ENCODE assay signal across 30 cellular contexts in the genomic region with DNA sequence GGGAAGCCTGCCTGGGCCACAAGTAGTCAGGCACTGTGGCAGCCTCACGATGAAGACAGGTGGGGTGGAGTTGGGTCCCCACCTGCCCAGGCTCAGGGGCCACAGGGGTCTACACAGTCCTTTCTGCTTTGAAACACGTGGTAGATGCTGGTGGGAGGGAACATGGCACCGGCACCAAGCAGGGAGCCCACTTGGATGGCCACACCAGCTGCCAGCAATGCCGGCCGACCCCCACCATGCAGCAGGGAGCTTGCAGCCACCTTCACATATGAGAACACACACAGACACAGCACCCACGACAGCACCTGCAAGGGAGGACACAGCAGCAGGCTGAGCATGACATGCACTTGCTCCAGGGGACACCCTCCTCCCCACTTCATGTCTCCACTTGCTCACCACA. TPM values are rescaled to one million over a fixed set of nuclear protein-coding genes. Genes with fewer than 3 reads are reported as not detected.
"Had no signal": no experiment of that assay in that cellular context is flagged by ENCODE, and none has a peak within 500 bp of the region (broad histone marks: within the 10 kb centered on the region; RNA-seq: fewer than 3 reads in every experiment).

No MANE protein-coding gene starts in this region.

- ATAC-seq: activated naive CD4-positive, alpha-beta T cell treated with anti-CD3 and anti-CD28 coated beads, Interleukin-2, amount 50 U/mL, for 72 hours; activated T-cell treated with anti-CD3 and anti-CD28 coated beads, Interleukin-2, amount 50 U/mL, for 72 hours; activated T-helper 17 cell treated with anti-CD3 and anti-CD28 coated beads, Interleukin-2, amount 50 U/mL, for 72 hours; Panc1 had no signal

- H3K4me3 Mint-ChIP-seq: activated CD4-positive, alpha-beta memory T cell treated with anti-CD3 and anti-CD28 coated beads for 36 hours; T-helper 1 cell treated with Interleukin-12 subunit alpha and Interleukin-12 subunit beta and Interleukin-4 antibody, amounts not matched to agents 30 μg/mL and 1 μg/mL, for 36 hours had no signal

- H3K36me3 ChIP-seq: adrenal gland, brain microvascular endothelial cell, MG63, SJSA1 had no signal

- H3K4me3 ChIP-seq: adrenal gland, MG63, SJSA1 had no signal

- H3K9ac ChIP-seq: SK-N-SH had no signal

- H3K27me3 Mint-ChIP-seq: activated CD4-positive, alpha-beta memory T cell treated with anti-CD3 and anti-CD28 coated beads for 36 hours; activated CD4-positive, alpha-beta T cell treated with anti-CD3 and anti-CD28 coated beads, Interleukin-2, amount 10 ng/mL, durations not matched to agents 7 days and 5 days; activated T-helper 17 cell treated with anti-CD3 and anti-CD28 coated beads, Interleukin-2, amount 50 U/mL, for 72 hours had no signal

- H3K4me2 ChIP-seq: SK-N-SH had no signal

- DNase-seq: activated CD4-positive, alpha-beta memory T cell treated with anti-CD3 and anti-CD28 coated beads for 36 hours; activated CD4-positive, alpha-beta T cell treated with anti-CD3 and anti-CD28 coated beads, Interleukin-2, amount 10 ng/mL, durations not matched to agents 7 days and 5 days; activated effector memory CD4-positive, alpha-beta T cell treated with anti-CD3 and anti-CD28 coated beads, Interleukin-2, amount 50 U/mL, for 16 hours; activated naive CD4-positive, alpha-beta T cell; activated T-cell treated with anti-CD3 and anti-CD28 coated beads, Interleukin-2, amount 50 U/mL, for 1 hour; activated T-cell treated with anti-CD3 and anti-CD28 coated beads, Interleukin-2, amount 50 U/mL, for 72 hours; adrenal gland; aorta; brain microvascular endothelial cell; central memory CD4-positive, alpha-beta T cell; Karpas-422; MG63; NCI-H1048; NCI-H1436 treated with DMSO at 0.1 percent for 48 hours; NCI-H1694 treated with DMSO at 0.1 percent for 48 hours; NCI-H2029; NCI-H345; NCI-H524 treated with DMSO at 0.1 percent for 48 hours; SHP77 treated with DMSO at 0.1 percent for 48 hours; SK-N-SH had no signal

- H3K36me3 Mint-ChIP-seq: activated CD4-positive, alpha-beta memory T cell treated with anti-CD3 and anti-CD28 coated beads for 36 hours; activated naive CD4-positive, alpha-beta T cell treated with anti-CD3 and anti-CD28 coated beads, Interleukin-2, amount 50 U/mL, for 72 hours had no signal

- H3K27me3 ChIP-seq: brain microvascular endothelial cell, MG63 had no signal

- H3K9me3 ChIP-seq: adrenal gland, MG63, SJSA1, SK-N-SH had no signal

- FAIRE-seq: TTC549 had no signal

- H3K27ac Mint-ChIP-seq: activated CD4-positive, alpha-beta memory T cell treated with anti-CD3 and anti-CD28 coated beads for 36 hours; activated T-cell treated with anti-CD3 and anti-CD28 coated beads, Interleukin-2, amount 50 U/mL, for 72 hours; T-helper 2 cell treated with Interferon-gamma antibody and Interleukin-4, amounts not matched to agents 5 μg/mL and 100 μg/mL, for 36 hours had no signal

- H3K9me3 Mint-ChIP-seq: activated CD4-positive, alpha-beta memory T cell treated with anti-CD3 and anti-CD28 coated beads for 36 hours; activated CD4-positive, alpha-beta T cell treated with anti-CD3 and anti-CD28 coated beads, Interleukin-2, amount 10 ng/mL, durations not matched to agents 7 days and 5 days; activated naive CD4-positive, alpha-beta T cell treated with anti-CD3 and anti-CD28 coated beads, Interleukin-2, amount 50 U/mL, for 72 hours; activated T-cell treated with anti-CD3 and anti-CD28 coated beads, Interleukin-2, amount 50 U/mL, for 72 hours; activated T-helper 17 cell treated with anti-CD3 and anti-CD28 coated beads, Interleukin-2, amount 50 U/mL, for 72 hours; T-helper 1 cell treated with Interleukin-12 subunit alpha and Interleukin-12 subunit beta and Interleukin-4 antibody, amounts not matched to agents 30 μg/mL and 1 μg/mL, for 36 hours; T-helper 2 cell treated with Interferon-gamma antibody and Interleukin-4, amounts not matched to agents 5 μg/mL and 100 μg/mL, for 36 hours had no signal

- H3K27ac ChIP-seq: brain microvascular endothelial cell, SJSA1 had no signal

RNA-seq across cellular contexts. Expression of a gene that starts 2.4 kb away (rescaled TPM):
- total RNA-seq: aorta, chondrocyte, RPMI7951, SJSA1 had no signal

RNA-seq across cellular contexts. Expression of a gene that starts 35.5 kb away (rescaled TPM):
- total RNA-seq: NCI-H460 had no signal

RNA-seq across cellular contexts. Expression of a gene that starts 45.4 kb away (rescaled TPM):
- total RNA-seq: NCI-H460 had no signal
